Comparison of ENCODE assay signal across 22 cellular contexts in the genomic region with DNA sequence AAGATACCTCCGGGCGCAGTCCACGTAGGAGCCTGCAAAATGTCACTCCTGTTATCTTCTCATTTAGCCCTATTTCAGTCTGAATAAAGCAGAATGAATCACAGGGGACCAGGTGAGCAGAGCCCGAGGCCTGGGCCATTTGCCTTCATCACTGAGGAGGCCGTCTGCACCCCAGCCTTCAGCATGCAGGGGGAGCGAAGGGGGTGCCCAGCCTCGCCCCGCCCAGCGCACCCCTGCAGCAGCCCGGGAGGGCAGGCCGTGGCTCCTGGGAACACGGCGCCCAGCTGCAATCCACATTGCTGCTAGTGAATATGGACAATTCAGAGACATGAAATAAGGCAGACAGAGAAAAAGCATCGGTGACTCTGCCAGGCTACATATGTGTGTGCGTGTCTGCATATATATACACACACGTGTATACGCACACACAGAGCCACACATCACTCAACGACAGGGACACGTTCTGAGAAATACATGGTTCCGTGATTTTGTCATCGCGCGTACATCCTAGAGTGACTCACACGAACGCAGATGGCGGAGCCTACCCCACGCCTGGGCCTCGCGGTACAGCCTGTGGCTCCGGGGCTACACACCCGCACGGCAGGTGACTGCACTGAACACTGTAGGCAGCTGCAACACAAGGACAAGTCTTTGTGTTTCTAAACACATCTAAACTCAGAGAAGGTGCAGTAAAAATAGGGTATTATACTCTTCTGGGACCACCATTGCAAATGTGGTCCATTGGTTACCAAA. TPM values are rescaled to one million over a fixed set of nuclear protein-coding genes. Genes with fewer than 3 reads are reported as not detected.
"Had no signal": no experiment of that assay in that cellular context is flagged by ENCODE, and none has a peak within 500 bp of the region (broad histone marks: within the 10 kb centered on the region; RNA-seq: fewer than 3 reads in every experiment).

No MANE protein-coding gene starts in this region.

- H3K9me3 Mint-ChIP-seq: activated CD8-positive, alpha-beta T cell treated with anti-CD3 and anti-CD28 coated beads for 36 hours; activated naive CD8-positive, alpha-beta T cell treated with anti-CD3 and anti-CD28 coated beads, Interleukin-2, amount 10 ng/mL, durations not matched to agents 7 days and 5 days had no signal

- H3K9me3 ChIP-seq: adrenal gland had no signal

- DNase-seq: activated CD4-positive, alpha-beta T cell treated with anti-CD3 and anti-CD28 coated beads for 4 hours; activated CD8-positive, alpha-beta memory T cell treated with anti-CD3 and anti-CD28 coated beads, Interleukin-2, amount 50 U/mL, for 4 hours; activated CD8-positive, alpha-beta T cell treated with anti-CD3 and anti-CD28 coated beads for 36 hours; activated naive CD4-positive, alpha-beta T cell treated with anti-CD3 and anti-CD28 coated beads, Interleukin-2, amount 50 U/mL, for 16 hours; activated naive CD8-positive, alpha-beta T cell treated with anti-CD3 and anti-CD28 coated beads, Interleukin-2, amount 10 ng/mL, durations not matched to agents 7 days and 5 days; adrenal gland; anterior cingulate cortex; cerebellar nuclear complex; Kasumi-1; NCI-H1105 treated with DMSO at 0.1 percent for 48 hours; NCI-H1436 treated with DMSO at 0.1 percent for 48 hours; NCI-H187; NCI-H2081; NCI-H510A treated with DMSO at 0.1 percent for 48 hours; NCI-H69; NK-92 treated with Interleukin-12 subunit alpha and Interleukin-12 subunit beta, amount 100 ng/mL, for 24 hours; OCI-M1; SHP77 treated with DMSO at 0.1 percent for 48 hours; T-helper 2 cell; T1000 had no signal

- H3K27ac ChIP-seq: adrenal gland, VCaP had no signal

- H3K4me1 Mint-ChIP-seq: activated naive CD8-positive, alpha-beta T cell treated with anti-CD3 and anti-CD28 coated beads, Interleukin-2, amount 10 ng/mL, durations not matched to agents 7 days and 5 days had no signal

- H3K27ac Mint-ChIP-seq: activated CD8-positive, alpha-beta T cell treated with anti-CD3 and anti-CD28 coated beads for 36 hours; activated naive CD8-positive, alpha-beta T cell treated with anti-CD3 and anti-CD28 coated beads, Interleukin-2, amount 10 ng/mL, durations not matched to agents 7 days and 5 days had no signal

- H3K36me3 ChIP-seq: adrenal gland had no signal

- H3K36me3 Mint-ChIP-seq: activated naive CD8-positive, alpha-beta T cell treated with anti-CD3 and anti-CD28 coated beads, Interleukin-2, amount 10 ng/mL, durations not matched to agents 7 days and 5 days had no signal

- H3K4me3 Mint-ChIP-seq: activated CD8-positive, alpha-beta T cell treated with anti-CD3 and anti-CD28 coated beads for 36 hours; activated naive CD8-positive, alpha-beta T cell treated with anti-CD3 and anti-CD28 coated beads, Interleukin-2, amount 10 ng/mL, durations not matched to agents 7 days and 5 days had no signal

- ATAC-seq: activated CD8-positive, alpha-beta T cell treated with anti-CD3 and anti-CD28 coated beads for 36 hours; Panc1 had no signal

- H3K4me1 ChIP-seq: adrenal gland had no signal

- H3K4me3 ChIP-seq: adrenal gland had no signal

RNA-seq across cellular contexts. Expression of a gene that starts 15.2 kb away (rescaled TPM):
- total RNA-seq: activated naive CD8-positive, alpha-beta T cell treated with anti-CD3 and anti-CD28 coated beads, Interleukin-2, amount 10 ng/mL, durations not matched to agents 7 days and 5 days had no signal
